In the genomic region with DNA sequence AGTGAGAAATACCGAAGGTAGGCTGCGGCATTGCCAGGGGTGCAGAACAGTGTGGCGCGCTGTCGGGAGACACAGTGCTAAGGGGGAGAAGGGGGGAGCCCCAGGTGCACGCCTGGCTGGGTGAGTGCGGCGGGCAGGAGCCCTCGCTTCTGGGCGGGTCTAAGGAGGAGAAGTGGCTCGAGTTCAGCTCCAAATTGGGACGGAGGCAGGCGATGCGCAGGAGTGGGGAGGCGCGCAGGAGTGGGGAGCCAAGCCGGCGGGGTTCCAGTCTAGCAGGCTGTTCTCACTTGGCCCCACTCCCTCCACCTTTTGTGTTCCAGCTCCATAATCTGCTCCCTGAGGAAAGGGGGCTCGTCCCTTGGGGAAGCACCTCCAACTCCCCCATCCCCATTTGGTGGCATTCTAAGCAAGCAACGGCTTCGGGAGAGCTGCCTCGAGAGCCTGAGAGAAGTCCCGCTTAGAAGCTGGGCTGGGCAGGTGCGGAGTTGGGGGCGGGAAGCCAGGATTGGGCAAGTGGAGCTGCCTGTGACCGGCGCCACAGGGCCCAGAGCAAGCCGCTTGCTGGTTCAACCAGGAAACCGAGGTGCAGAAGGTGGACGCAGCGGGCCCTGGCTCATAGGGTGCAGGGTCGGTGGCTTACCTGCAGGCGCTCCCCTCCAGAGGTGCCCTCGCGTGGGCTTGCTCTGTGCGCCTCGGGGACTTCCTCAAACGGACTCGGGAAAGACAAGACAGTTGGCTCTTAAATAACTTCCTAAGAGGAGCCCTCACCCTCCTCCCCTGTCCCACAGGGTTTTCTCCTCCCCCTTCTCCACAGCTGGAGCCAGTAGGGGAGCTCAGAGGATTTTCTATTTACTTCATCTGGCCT, we compare ENCODE assay signal across 8 cellular contexts. TPM values are rescaled to one million over a fixed set of nuclear protein-coding genes. Genes with fewer than 3 reads are reported as not detected.
DNase-seq lines count a peak whose midpoint lies in the region; ATAC-seq and TF ChIP-seq lines count a peak whose summit lies in the region.

A gene (minus strand): TSS at position 716 of the 865 bp plus-strand sequence. CDS start 1,998 bp downstream, outside the sequence.

- dilution Hi-C loops in mammary epithelial cell (cut with HindIII; ENCODE audit: low sequenced_read_pairs) = no loop called here

- H3K79me2 ChIP-seq in mammary epithelial cell (ENCODE audit: insufficient read depth, low read length) (no peaks in the 10 kb centered on the region), SK-N-SH (ENCODE audit: insufficient read depth) (no peaks in the 10 kb centered on the region)

- in situ Hi-C loops in mammary epithelial cell (cut with MboI; ENCODE audit: low sequenced_read_pairs in 2 of 2) = no loop called here

- H3K9me2 ChIP-seq in SK-N-SH = no peaks in the 10 kb centered on the region

- no peaks in the 10 kb centered on the region for H3K9me3 ChIP-seq in breast epithelium
- H3K9me3 ChIP-seq in mammary epithelial cell (replicated peaks; ENCODE audit: insufficient read depth, low read length) = no peaks in the 10 kb centered on the region
- H3K9me3 ChIP-seq in mucosa of rectum (ENCODE audit: control insufficient read depth in 2 of 2, low read length in 2 of 2) = no peaks in the 10 kb centered on the region
- H3K9me3 ChIP-seq in aorta (ENCODE audit: control insufficient read depth, low read length) = no peaks in the 10 kb centered on the region
- H3K9me3 ChIP-seq in SK-N-SH = no peaks in the 10 kb centered on the region

- peak within 1 kb of the TSS; percentile 25 to 51 (median 41) for H3K4me3 ChIP-seq in breast epithelium
- H3K4me3 ChIP-seq in mammary epithelial cell (replicated peaks in 1 of 3; ENCODE audit: insufficient read depth in 1 of 3, low read depth in 2 of 3, low read length in 3 of 3) = no peak within 1 kb of the TSS
- peak within 1 kb of the TSS in 52 of 59 donors; percentile 4 to 58 (median 42) for H3K4me3 ChIP-seq in dorsolateral prefrontal cortex
- peak within 1 kb of the TSS in 1 of 2 donors; percentile 5 for H3K4me3 ChIP-seq in mucosa of rectum (ENCODE audit: low read length in 2 of 2)
- H3K4me3 ChIP-seq in aorta (ENCODE audit: low read length in 2 of 2) = no peak within 1 kb of the TSS
- no peak within 1 kb of the TSS for H3K4me3 ChIP-seq in SK-N-SH (ENCODE audit: low read depth in 2 of 2, low read length in 1 of 2)

- TF ChIP-seq RAD21 in SK-N-SH (IDR thresholded peaks at IDR 0.05; ENCODE audit: low read length) = no peak

- no peaks in the 10 kb centered on the region for H4K20me1 ChIP-seq in mammary epithelial cell (ENCODE audit: insufficient read depth, low read length)
- H4K20me1 ChIP-seq in SK-N-SH (ENCODE audit: insufficient read depth) = no peaks in the 10 kb centered on the region

- no peak within 1 kb of the TSS for H3K9ac ChIP-seq in mammary epithelial cell (ENCODE audit: insufficient read depth, low read length)
- peak within 1 kb of the TSS; percentile 10 to 32 for H3K9ac ChIP-seq in mucosa of rectum (ENCODE audit: low read depth in 1 of 2, low read length in 2 of 2)
- no peak within 1 kb of the TSS for H3K9ac ChIP-seq in SK-N-SH

- CTCF ChIA-PET in mammary epithelial cell (lab: Charles Lee; ENCODE audit: low non-redundant PET) = interaction anchor here (0.7 kb wide), 1 partner anchor 14 kb away, joined by 3 read pairs; no protein-coding TSS in a partner anchor
- CTCF ChIA-PET in SK-N-SH (lab: Yijun Ruan, JAX) = no interaction called here

- H3K4me2 ChIP-seq in mammary epithelial cell (ENCODE audit: insufficient read depth, low read depth, low read length) (no peak within 1 kb of the TSS), SK-N-SH (no peak within 1 kb of the TSS)

- no peak for TF ChIP-seq EP300 in SK-N-SH (IDR thresholded peaks at IDR 0.05; ENCODE audit: borderline replicate concordance in 1 of 2, low read depth in 1 of 2, low read length in 1 of 2)

- TF ChIP-seq CTCF in breast epithelium (IDR thresholded peaks at IDR 0.05) (no peak), mammary epithelial cell (conservative IDR thresholded peaks at IDR 0.05 in 1 of 2, IDR thresholded peaks at IDR 0.05 in 1 of 2; ENCODE audit: extremely low read depth in 1 of 2, insufficient read depth in 1 of 2, low read depth in 1 of 2, low read length in 2 of 2) (no peak), dorsolateral prefrontal cortex (IDR thresholded peaks at IDR 0.05 in 54 of 56, conservative IDR thresholded peaks at IDR 0.05 in 2 of 56; ENCODE audit: low read depth in 1 of 56, partially characterized antibody in 56 of 56) (no peak), SK-N-SH (IDR thresholded peaks at IDR 0.05) (no peak)

- no TSS peak for BruUV-seq in mammary epithelial cell (replicated peaks; lab: Mats Ljungman, UMichigan)

- no peak for TF ChIP-seq POLR2A in breast epithelium (IDR thresholded peaks at IDR 0.05)

- H3K36me3 ChIP-seq in breast epithelium (no peaks in the 10 kb centered on the region), mammary epithelial cell (ENCODE audit: insufficient read depth, low read length) (no peaks in the 10 kb centered on the region), mucosa of rectum (ENCODE audit: control insufficient read depth in 2 of 2, insufficient read depth in 2 of 2, low read length in 2 of 2) (no peaks in the 10 kb centered on the region), aorta (ENCODE audit: control insufficient read depth in 1 of 2, insufficient read depth in 2 of 2, low read length in 1 of 2) (no peaks in the 10 kb centered on the region), SK-N-SH (replicated peaks in 1 of 2; ENCODE audit: control insufficient read depth in 1 of 2, insufficient read depth in 2 of 2, low read length in 1 of 2) (no peaks in the 10 kb centered on the region)

- intact Hi-C loops in breast epithelium (cut with DNase I; ENCODE audit: low total_unique reads) (no loop called here), mammary epithelial cell (cut with micrococcal nuclease) (loop anchor here (5.0 kb wide), 2 partner anchors 147 to 227 kb away; no protein-coding TSS in a partner anchor), dorsolateral prefrontal cortex (cut with DNase I) (loop anchor here in 1 of 2 donors (5.0 to 10.0 kb wide), 2 partner anchors 235 to 313 kb away; a partner anchor contains a TSS), aorta (cut with DNase I) (no loop called here)

- no peak within 1 kb of the TSS for H2AFZ ChIP-seq in mammary epithelial cell (ENCODE audit: low read depth, low read length)
- H2AFZ ChIP-seq in SK-N-SH (ENCODE audit: low read depth) = no peak within 1 kb of the TSS

- WGBS in mammary epithelial cell (ENCODE audit: low coverage, missing lambda C conversion rate) = 22% methylated on average over 13 of the region's 39 CpGs
- WGBS in aorta, 2 donors = 7 to 9% methylated on average over 39 of the region's 39 CpGs
- 2% methylated on average over 24 of the region's 39 CpGs for WGBS in SK-N-SH (ENCODE audit: low lambda C conversion rate)

- no peaks in the 10 kb centered on the region for H3F3A ChIP-seq in SK-N-SH (replicated peaks; ENCODE audit: insufficient read depth)

- no peak for DNase-seq in breast epithelium (ENCODE audit: low spot score in 2 of 2)
- no peak for DNase-seq in mammary epithelial cell
- peak in 4 of 10 donors; percentile 27 to 55 (median 40) for DNase-seq in dorsolateral prefrontal cortex
- DNase-seq in aorta = peak; percentile 67 to 78
- DNase-seq in OCI-M1 (lab: John Stamatoyannopoulos, UW) = no peak
- no peak for DNase-seq in SK-N-SH

- ATAC-seq in aorta (ENCODE audit: low FRiP score) (no peak), HG02981 (IDR thresholded peaks at IDR 0.05; ENCODE audit: unreplicated experiment) (no peak)

- POLR2A ChIA-PET in SK-N-SH (lab: Yijun Ruan, JAX) = no interaction called here

- H3K27ac ChIP-seq in breast epithelium = no peak within 1 kb of the TSS
- H3K27ac ChIP-seq in mammary epithelial cell (ENCODE audit: insufficient read depth, low read depth, low read length) = no peak within 1 kb of the TSS
- H3K27ac ChIP-seq in dorsolateral prefrontal cortex = peak within 1 kb of the TSS in 12 of 59 donors; percentile 1 to 64 (median 34)
- H3K27ac ChIP-seq in mucosa of rectum (ENCODE audit: low read depth in 2 of 2, low read length in 2 of 2) = peak within 1 kb of the TSS in 1 of 2 donors; percentile 16
- no peak within 1 kb of the TSS for H3K27ac ChIP-seq in aorta (ENCODE audit: low read depth in 1 of 2, low read length in 2 of 2)
- no peak within 1 kb of the TSS for H3K27ac ChIP-seq in SK-N-SH (ENCODE audit: low read depth in 2 of 2, low read length in 1 of 2)

- peaks cover 4 to 42% of the 10 kb centered on the region in 2 donors for H3K27me3 ChIP-seq in breast epithelium
- H3K27me3 ChIP-seq in mammary epithelial cell (ENCODE audit: insufficient read depth, low read length) = peaks cover 22% of the 10 kb centered on the region
- H3K27me3 ChIP-seq in dorsolateral prefrontal cortex = peaks cover 0 to 21% (median 5%) of the 10 kb centered on the region in 45 donors
- H3K27me3 ChIP-seq in mucosa of rectum (ENCODE audit: control insufficient read depth in 2 of 2, insufficient read depth in 2 of 2, low read length in 2 of 2) = peaks cover 16 to 20% of the 10 kb centered on the region in 2 donors
- no peaks in the 10 kb centered on the region for H3K27me3 ChIP-seq in aorta (ENCODE audit: control insufficient read depth in 1 of 2, insufficient read depth in 2 of 2, low read length in 1 of 2)
- peaks cover 24% of the 10 kb centered on the region for H3K27me3 ChIP-seq in SK-N-SH (ENCODE audit: insufficient read depth)

- H3K4me1 ChIP-seq in breast epithelium (no peaks in the 10 kb centered on the region), mammary epithelial cell (ENCODE audit: insufficient read depth, low read length) (peaks cover 6% of the 10 kb centered on the region), mucosa of rectum (ENCODE audit: control insufficient read depth in 2 of 2, insufficient read depth in 2 of 2, low read length in 2 of 2) (no peaks in the 10 kb centered on the region), aorta (ENCODE audit: control insufficient read depth in 1 of 2, insufficient read depth in 2 of 2, low read length in 2 of 2) (no peaks in the 10 kb centered on the region), SK-N-SH (ENCODE audit: control insufficient read depth in 1 of 2, insufficient read depth in 2 of 2, low read depth in 1 of 2, low read length in 1 of 2) (no peaks in the 10 kb centered on the region)

TF ChIP-seq in SK-N-SH, 30 proteins besides CTCF, POLR2A, EP300 and RAD21 (continues in another document):
- TF ChIP-seq GATA2 (CRISPR knock-in tag; IDR thresholded peaks at IDR 0.05) (no peak), SIN3A (IDR thresholded peaks at IDR 0.05; ENCODE audit: borderline replicate concordance, low read depth, low read length) (no peak)

RNA-seq across cellular contexts. Expression of the gene that starts here (rescaled TPM):
- total RNA-seq in breast epithelium (100 to 1,000 TPM in 1 of 3 donors, 10 to 100 TPM in 2; 45.6 to 357 (median 53.3) TPM), mammary epithelial cell (not detected), dorsolateral prefrontal cortex (100 to 1,000 TPM in 2 of 120 experiments, 10 to 100 TPM in 56, 1 to 10 TPM in 62; 2.6 to 184 (median 9.8) TPM), aorta (100 to 1,000 TPM; 160 to 421 TPM)
- polyA plus RNA-seq in mammary epithelial cell (not detected), aorta (10 to 100 TPM; 16.8 to 84.6 TPM), SK-N-SH (2012; rRNA removed) (not detected in 2 replicates)
- polyA minus RNA-seq in mammary epithelial cell = not detected
- polyA plus RNA-seq in SK-N-SH (2012; cell fraction: cytosol; rRNA removed) = not detected in 2 replicates
- not detected in 2 replicates for polyA plus RNA-seq in SK-N-SH (2012; cell fraction: nucleus; rRNA removed)

Comparison
In these comparisons a context has a peak if more than half of its experiments do, and no peak if none do; other contexts are left out.
1. RNA of the gene that starts here (polyA plus RNA-seq): 16.8 to 84.6 TPM in aorta; not detected in mammary epithelial cell (single experiment) and not detected in SK-N-SH; every median in the first group is over 10 times any median in the second.
2. H3K4me3 ChIP-seq: peak in breast epithelium (3 of 3) and dorsolateral prefrontal cortex (52 of 59); none in mammary epithelial cell (0 of 3), aorta (0 of 2) and SK-N-SH (0 of 2).
3. DNase-seq: peak in aorta (2 of 2); none in breast epithelium (0 of 2), mammary epithelial cell (single experiment), OCI-M1 (single experiment) and SK-N-SH (single experiment).
4. H3K9ac ChIP-seq: peak in mucosa of rectum (2 of 2); none in mammary epithelial cell (single experiment) and SK-N-SH (single experiment).